9 cellular contexts compared by ENCODE assay signal in the genomic region with DNA sequence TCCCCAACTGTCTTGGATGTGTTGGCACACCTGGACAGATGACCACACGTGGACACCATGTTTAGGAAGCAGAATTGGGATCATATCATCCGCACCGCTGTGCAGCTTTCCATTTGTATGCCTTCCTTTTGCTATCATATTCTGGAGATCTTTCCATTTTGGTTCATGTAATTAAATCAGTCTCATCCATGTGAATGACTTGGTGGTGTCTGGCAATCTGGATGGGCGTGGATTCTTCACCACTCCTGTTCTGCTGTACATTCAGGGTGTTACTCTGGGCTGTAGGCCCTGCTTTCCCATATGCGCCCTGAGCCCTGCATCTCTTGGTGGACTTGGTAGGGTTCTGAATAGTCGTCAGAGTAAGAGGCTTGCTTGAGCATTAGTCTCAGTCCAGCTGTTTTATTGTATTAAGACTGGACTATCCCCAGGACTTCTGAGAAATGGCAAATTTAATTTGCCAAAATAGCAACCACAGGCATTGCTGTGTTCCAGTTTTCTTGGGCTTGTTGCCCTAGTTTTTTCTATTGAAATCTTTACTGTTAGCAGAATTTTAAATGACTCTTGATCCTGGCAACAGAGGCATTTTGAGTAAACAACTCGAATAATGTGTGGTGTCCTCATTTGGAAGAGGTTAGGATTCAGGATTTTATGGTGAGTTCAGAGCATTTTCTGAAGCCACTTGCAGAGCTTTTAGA. TPM values are rescaled to one million over a fixed set of nuclear protein-coding genes. Genes with fewer than 3 reads are reported as not detected.
DNase-seq lines count a peak whose midpoint lies in the region; ATAC-seq, FAIRE-seq and TF ChIP-seq lines count a peak whose summit lies in the region.
"Had no signal": no experiment of that assay in that cellular context is flagged by ENCODE, and none has a peak within 500 bp of the region (broad histone marks: within the 10 kb centered on the region; RNA-seq: fewer than 3 reads in every experiment).

No MANE protein-coding gene starts in this region.

- BruUV-seq in GM12878 (replicated peaks; lab: Mats Ljungman, UMichigan): no TSS peak

- TF ChIP-seq EP300 in GM12878 (IDR thresholded peaks at IDR 0.05; ENCODE audit: borderline replicate concordance in 1 of 2, control insufficient read depth in 1 of 2, low read depth in 2 of 2, low read length in 2 of 2): no peak

- no peak for FAIRE-seq in GM12878 (lab: Jason Lieb, UNC)

- SMC1A ChIA-PET in GM12878 (lab: Charles Lee; ENCODE audit: uncharacterized antibody, unreplicated experiment): no interaction called here

- H3K79me2 ChIP-seq in GM12878 (ENCODE audit: control insufficient read depth, insufficient read depth, low read length): peaks cover 15% of the 10 kb centered on the region

- TF ChIP-seq CTCF in GM12878 (IDR thresholded peaks at IDR 0.05 in 2 of 3, conservative IDR thresholded peaks at IDR 0.05 in 1 of 3; ENCODE audit: control insufficient read depth in 2 of 3, extremely low read depth in 1 of 3, insufficient read depth in 1 of 3, low read depth in 3 of 3, low read length in 3 of 3): no peak

- 0 out of 2 replicates have a peak overlapping the region, but pooled peaks have one; percentile 53 for H3K27ac ChIP-seq in HUES6 (ENCODE audit: low read depth, low read length)
- H3K27ac ChIP-seq in GM12878 (ENCODE audit: control insufficient read depth, insufficient read depth): no peak overlapping the region
- H3K27ac ChIP-seq in stomach smooth muscle (ENCODE audit: low read length): peak overlapping the region; percentile 64

- peak overlapping the region; percentile 54; the same call in 1 of the 2 replicates for H2AFZ ChIP-seq in GM12878 (ENCODE audit: control insufficient read depth, low read depth, low read length)

- RAD21 ChIA-PET in GM12878 (lab: Charles Lee; ENCODE audit: unreplicated experiment): no interaction called here

- H3K9me3 ChIP-seq in HUES6 (ENCODE audit: control insufficient read depth, insufficient read depth, low read depth, low read length): peaks cover 5% of the 10 kb centered on the region; the same call in 1 of the 2 replicates
- H3K9me3 ChIP-seq in GM12878 (replicated peaks; ENCODE audit: control insufficient read depth, insufficient read depth, low read length): peaks cover 1% of the 10 kb centered on the region; the same call in 1 of the 3 replicates
- no peaks in the 10 kb centered on the region for H3K9me3 ChIP-seq in stomach smooth muscle (ENCODE audit: control insufficient read depth in 2 of 2, low read length in 2 of 2)

- 86% methylated on average over 7 of the region's 7 CpGs for WGBS in GM12878 (ENCODE audit: insufficient coverage, insufficient replicate concordance, low lambda C conversion rate, missing lambda C conversion rate)

- H3K4me2 ChIP-seq in GM12878 (ENCODE audit: control insufficient read depth, insufficient read depth): no peak overlapping the region

- no peaks in the 10 kb centered on the region; the same call in 1 of the 2 replicates for H4K20me1 ChIP-seq in GM12878 (ENCODE audit: control insufficient read depth, insufficient read depth)

- POLR2A ChIA-PET in GM12878 (lab: Charles Lee): no interaction called here

- in situ Hi-C loops in GM12878 (cut with MboI): loop anchor here (25.0 kb wide), 1 partner anchor 471 kb away; no protein-coding TSS in a partner anchor

- DNase-seq in GM12878 (ENCODE audit: low read depth, low spot score) (no peak), left colon (no peak), NCI-H1048 (lab: John Stamatoyannopoulos, UW) (no peak), posterior cingulate gyrus (no peak)
- no peak for DNase-seq in stimulated activated CD4-positive, alpha-beta T cell treated with anti-CD3 and anti-CD28 coated beads, Interleukin-4, amount 100 ng/mL, for 1 hour
- DNase-seq: NCI-H446 treated with DMSO at 0.1 percent for 48 hours had no signal

- TF ChIP-seq POLR2A in GM12878 (IDR thresholded peaks at IDR 0.05; ENCODE audit: low read depth, low read length): no peak

- H3K27me3 ChIP-seq in HUES6 (ENCODE audit: control insufficient read depth, insufficient read depth, low read length) (no peaks in the 10 kb centered on the region), GM12878 (replicated peaks in 1 of 2; ENCODE audit: control insufficient read depth in 2 of 2, insufficient read depth in 2 of 2, low read length in 1 of 2) (no peaks in the 10 kb centered on the region), stomach smooth muscle (ENCODE audit: control insufficient read depth in 1 of 2, insufficient read depth in 2 of 2, low read length in 2 of 2) (no peaks in the 10 kb centered on the region)

- ATAC-seq in GM12878 (no peak), left colon (peak; percentile 37)

- H3K4me3 ChIP-seq in HUES6 (ENCODE audit: low read depth, low read length): no peak overlapping the region
- no peak overlapping the region for H3K4me3 ChIP-seq in GM12878
- peak overlapping the region; percentile 40 to 47 for H3K4me3 ChIP-seq in stomach smooth muscle (ENCODE audit: low read length in 2 of 2)

- no peak for TF ChIP-seq RAD21 in GM12878 (IDR thresholded peaks at IDR 0.05; ENCODE audit: insufficient read depth, low read depth, low read length)

- intact Hi-C loops in GM12878 (cut with micrococcal nuclease; ENCODE audit: unreplicated experiment): no loop called here
- intact Hi-C loops in left colon (cut with DNase I, micrococcal nuclease): no loop called here
- intact Hi-C loops in posterior cingulate gyrus (cut with DNase I): no loop called here

- no peak overlapping the region for H3K9ac ChIP-seq in HUES6 (ENCODE audit: low read length)
- no peak overlapping the region for H3K9ac ChIP-seq in GM12878 (ENCODE audit: control insufficient read depth, insufficient read depth, low read length)
- peak overlapping the region in 1 of 2 donors; percentile 13 for H3K9ac ChIP-seq in stomach smooth muscle (ENCODE audit: low read length in 2 of 2)

- H3K4me1 ChIP-seq in HUES6 (ENCODE audit: control insufficient read depth, insufficient read depth, low read length) (peaks cover 8% of the 10 kb centered on the region; the same call in 1 of the 2 replicates), GM12878 (ENCODE audit: control insufficient read depth, insufficient read depth, low read length) (peaks cover 5% of the 10 kb centered on the region; the same call in 1 of the 2 replicates), stomach smooth muscle (ENCODE audit: control insufficient read depth, insufficient read depth, low read length) (peaks cover 15% of the 10 kb centered on the region)

- H3K36me3 ChIP-seq in HUES6 (ENCODE audit: control insufficient read depth, insufficient read depth, low read length): no peaks in the 10 kb centered on the region
- peaks cover 0 to 1% of the 10 kb centered on the region in 2 experiments; a peak in 1 of 4 replicates for H3K36me3 ChIP-seq in GM12878 (ENCODE audit: control insufficient read depth in 2 of 2, insufficient read depth in 2 of 2, low read length in 1 of 2)
- peaks cover 0 to 2% of the 10 kb centered on the region in 2 donors for H3K36me3 ChIP-seq in stomach smooth muscle (ENCODE audit: control insufficient read depth in 2 of 2, insufficient read depth in 2 of 2, low read length in 2 of 2)

- CTCF ChIA-PET in GM12878 (lab: Yijun Ruan, JAX): interaction anchor here (0.9 kb wide), 1 partner anchor 9 kb away, joined by 6 read pairs; no protein-coding TSS in a partner anchor

TF ChIP-seq in GM12878, 131 proteins besides CTCF, POLR2A, EP300 and RAD21 (continues in another document):
- TF ChIP-seq FOXM1 (IDR thresholded peaks at IDR 0.05; ENCODE audit: low read depth, low read length) (no peak), KDM1A (IDR thresholded peaks at IDR 0.05; ENCODE audit: borderline replicate concordance) (no peak)

RNA-seq across cellular contexts. Expression of a gene that starts 14.9 kb away (rescaled TPM):
- 87.2 and 92.3 TPM in 2 replicates for total RNA-seq in GM12878 (2013; cell fraction: nucleolus; rRNA removed)
- total RNA-seq in GM12878 (2014; rRNA removed): 9.6 and 13.4 TPM in 2 replicates
- 10.8 and 11.7 TPM in 2 replicates for total RNA-seq in GM12878 (2014; rRNA removed; fragmentation: Illumina TruSeq; extraction: Trizol)
- 17.8 and 21.9 TPM in 2 replicates for total RNA-seq in GM12878 (2021)
- 7.6 TPM for polyA plus RNA-seq in GM12878 (2011; ENCODE audit: low read depth)
- 10.9 and 12.7 TPM in 2 replicates for polyA plus RNA-seq in GM12878 (2011; rRNA removed)
- 15.5 and 19.9 TPM in 2 replicates for polyA plus RNA-seq in GM12878 (2011; cell fraction: cytosol; rRNA removed)
- 50.3 and 65.1 TPM in 2 replicates for polyA plus RNA-seq in GM12878 (2011; cell fraction: nucleus; rRNA removed)
- 13.0 and 16.7 TPM in 2 replicates for polyA plus RNA-seq in GM12878 (2012)
- polyA plus RNA-seq in GM12878 (2014; fragmentation: Illumina TruSeq; extraction: Trizol): 11.5 and 12.0 TPM in 2 replicates
- polyA plus RNA-seq in GM12878 (2014; fragmentation: Nextera tagmentation; extraction: Ambion mirVana): 1 to 10 TPM; 3.9 to 7.3 TPM
- 12.9 and 14.4 TPM in 2 replicates for polyA plus RNA-seq in GM12878 (2014; rRNA removed)
- 10 to 100 TPM; 13.3 to 16.8 TPM for polyA plus RNA-seq in GM12878 (2016; fragmentation: Nextera tagmentation; extraction: Ambion mirVana)
- polyA minus RNA-seq in GM12878 (2011; rRNA and poly(A)+ RNA removed): 38.3 and 45.5 TPM in 2 replicates
- 12.9 and 14.6 TPM in 2 replicates for polyA minus RNA-seq in GM12878 (2011; cell fraction: cytosol; rRNA and poly(A)+ RNA removed)
- polyA minus RNA-seq in GM12878 (2011; cell fraction: nucleus; rRNA and poly(A)+ RNA removed): 43.9 and 65.4 TPM in 2 replicates
- 10 to 100 TPM; 19.5 to 20.2 TPM for total RNA-seq in left colon

RNA-seq across cellular contexts. Expression of a gene that starts 29.8 kb away (rescaled TPM):
- not detected in 2 replicates for total RNA-seq in GM12878 (2013; cell fraction: nucleolus; rRNA removed)
- total RNA-seq in GM12878 (2014; rRNA removed) (not detected in 2 replicates), GM12878 (2014; rRNA removed; fragmentation: Illumina TruSeq; extraction: Trizol) (not detected in 2 replicates), GM12878 (2021) (not detected in 2 replicates), left colon (not detected)
- polyA plus RNA-seq in GM12878 (2011; ENCODE audit: low read depth): not detected
- polyA plus RNA-seq in GM12878 (2011; rRNA removed) (not detected in 2 replicates), GM12878 (2014; fragmentation: Illumina TruSeq; extraction: Trizol) (not detected in 2 replicates), GM12878 (2014; fragmentation: Nextera tagmentation; extraction: Ambion mirVana) (not detected), GM12878 (2014; rRNA removed) (not detected in 2 replicates), GM12878 (2016; fragmentation: Nextera tagmentation; extraction: Ambion mirVana) (not detected)
- not detected in 2 replicates for polyA plus RNA-seq in GM12878 (2011; cell fraction: cytosol; rRNA removed)
- not detected in 2 replicates for polyA plus RNA-seq in GM12878 (2011; cell fraction: nucleus; rRNA removed)
- polyA plus RNA-seq in GM12878 (2012): 0.11 TPM in 1 of 2 replicates, not detected in the other
- not detected in 2 replicates for polyA minus RNA-seq in GM12878 (2011; rRNA and poly(A)+ RNA removed)
- polyA minus RNA-seq in GM12878 (2011; cell fraction: cytosol; rRNA and poly(A)+ RNA removed): not detected in 2 replicates
- polyA minus RNA-seq in GM12878 (2011; cell fraction: nucleus; rRNA and poly(A)+ RNA removed): not detected in 2 replicates
- total RNA-seq: kidney epithelial cell had no signal

Comparison
In these comparisons a context has a peak if more than half of its experiments do, and no peak if none do; other contexts are left out.
1. H3K4me3 ChIP-seq: peak in stomach smooth muscle (2 of 2); none in HUES6 (single experiment) and GM12878 (single experiment).